Comparison of ENCODE assay signal across 8 cellular contexts in the genomic region with DNA sequence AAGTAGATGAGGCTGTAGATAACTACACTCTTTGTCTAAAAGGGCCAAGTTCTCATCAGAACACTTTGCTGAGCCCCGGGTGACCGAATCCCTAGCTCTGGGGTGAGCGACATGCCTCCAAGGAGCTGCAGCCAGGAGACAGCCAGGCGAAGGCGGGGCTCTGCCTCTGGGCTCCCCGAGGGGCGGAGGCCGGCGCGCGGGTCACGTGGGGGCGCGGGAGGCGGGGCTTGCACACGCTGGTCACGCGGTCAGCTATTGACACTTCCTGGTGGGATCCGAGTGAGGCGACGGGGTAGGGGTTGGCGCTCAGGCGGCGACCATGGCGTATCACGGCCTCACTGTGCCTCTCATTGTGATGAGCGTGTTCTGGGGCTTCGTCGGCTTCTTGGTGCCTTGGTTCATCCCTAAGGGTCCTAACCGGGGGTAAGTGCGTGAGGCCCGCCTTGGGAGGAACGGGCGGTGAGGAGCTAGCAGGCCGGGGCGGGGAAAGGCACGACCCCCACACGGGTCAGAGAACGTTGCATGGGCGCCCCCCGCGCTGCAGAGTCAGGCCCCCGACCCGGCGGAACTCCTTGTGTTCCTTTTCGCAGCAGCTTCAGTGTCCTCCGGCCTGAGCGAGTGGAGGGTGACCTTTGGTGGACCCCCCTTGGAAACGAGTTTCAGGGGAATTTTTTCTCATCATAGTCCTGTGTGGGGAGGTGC.
DNase-seq lines count a peak whose midpoint lies in the region; ATAC-seq and TF ChIP-seq lines count a peak whose summit lies in the region.

Gene ATP6V0E1, plus strand, starts transcription at position 230 of the 702 bp plus-strand sequence. Its CDS starts 90 bp downstream, at position 320.

- TF ChIP-seq CTCF in AG10803 (conservative IDR thresholded peaks at IDR 0.05; ENCODE audit: low read length): no peak

- peak within 1 kb of the TSS; percentile 95 for H3K27ac Mint-ChIP-seq in central memory CD8-positive, alpha-beta T cell (ENCODE audit: low read depth)

- peak; percentile 84 for ATAC-seq in GM19025 (IDR thresholded peaks at IDR 0.05; ENCODE audit: low read depth, unreplicated experiment)
- ATAC-seq in HG03280 (IDR thresholded peaks at IDR 0.05; ENCODE audit: unreplicated experiment): peak; percentile 93
- peak; percentile 88 to 93 for ATAC-seq in activated CD4-positive, CD25-positive, alpha-beta regulatory T cell treated with anti-CD3 and anti-CD28 coated beads, Interleukin-2, amount 50 U/mL, for 24 hours
- ATAC-seq in central memory CD8-positive, alpha-beta T cell (replicated peaks; ENCODE audit: extremely low read depth, poor library complexity, severe bottlenecking): peak; percentile 85

- H3K9me3 Mint-ChIP-seq in central memory CD8-positive, alpha-beta T cell: no peaks in the 10 kb centered on the region

- H3K36me3 Mint-ChIP-seq in central memory CD8-positive, alpha-beta T cell (ENCODE audit: insufficient read depth): peaks cover 35% of the 10 kb centered on the region

- H3K4me3 ChIP-seq in AG10803 (ENCODE audit: low read length): peak within 1 kb of the TSS; percentile 97

- H3K4me1 Mint-ChIP-seq in central memory CD8-positive, alpha-beta T cell: peaks cover 32% of the 10 kb centered on the region

- no peaks in the 10 kb centered on the region for H3K27me3 Mint-ChIP-seq in central memory CD8-positive, alpha-beta T cell

- peak; percentile 92 for DNase-seq in AG10803 (ENCODE audit: low read depth)
- DNase-seq in NCI-H446 treated with DMSO at 0.1 percent for 48 hours (lab: John Stamatoyannopoulos, UW): peak; percentile 82
- peak; percentile 87 to 92 for DNase-seq in central memory CD8-positive, alpha-beta T cell (ENCODE audit: low spot score in 2 of 2)
- peak; percentile 95 for DNase-seq in iris pigment epithelial cell (ENCODE audit: low read depth)
- peak; percentile 94 for DNase-seq in stimulated activated CD4-positive, alpha-beta T cell treated with anti-CD3 and anti-CD28 coated beads, Interleukin-12 subunit alpha, Interleukin-12 subunit beta, amount 100 ng/mL, for 4 hours

- H3K4me3 Mint-ChIP-seq in central memory CD8-positive, alpha-beta T cell: peak within 1 kb of the TSS; percentile 95

Comparison
In these comparisons a context has a peak if more than half of its experiments do, and no peak if none do; other contexts are left out.
1. Peak in every context shown above with its lines: DNase-seq, ATAC-seq and H3K4me3 ChIP-seq.